Comparison of ENCODE assay signal across 28 cellular contexts in genomic region chr5:74992791-74993190, GRCh38.
"Had no signal": no experiment of that assay in that cellular context is flagged by ENCODE, and none has a peak within 500 bp of the region (broad histone marks: within the 10 kb centered on the region; RNA-seq: fewer than 3 reads in every experiment).

No MANE protein-coding gene starts in this region.

- DNase-seq: dermis blood vessel endothelial cell; effector memory CD8-positive, alpha-beta T cell; foreskin melanocyte; glutamatergic neuron; heart right ventricle; hippocampal formation; kidney glomerular epithelial cell; mesendoderm; midbrain; naive thymus-derived CD8-positive, alpha-beta T cell; nephron progenitor cell; nucleus accumbens; stimulated activated CD4-positive, alpha-beta T cell treated with anti-CD3 and anti-CD28 coated beads, Interleukin-2, amount 100 ng/mL, for 24 hours; stimulated activated CD4-positive, alpha-beta T cell treated with anti-CD3 and anti-CD28 coated beads, Interleukin-4, amount 100 ng/mL, for 24 hours; stimulated activated naive CD4-positive, alpha-beta T cell treated with Interleukin-2 at 50 U/mL for 16 hours; stomach; thyroid gland; trophoblast cell had no signal

- H3K36me3 ChIP-seq: esophagus muscularis mucosa, heart right ventricle, prostate gland, right atrium auricular region, stomach, thyroid gland, vagina had no signal

- FAIRE-seq: endometrium had no signal

- H3K27me3 ChIP-seq: esophagus muscularis mucosa, right atrium auricular region, stomach, thyroid gland, vagina had no signal

- H3K9me3 ChIP-seq: prostate gland, stomach, thyroid gland, vagina had no signal

- H3K4me1 Mint-ChIP-seq: nephron progenitor cell; stimulated activated effector memory CD8-positive, alpha-beta T cell treated with anti-CD3 and anti-CD28 coated beads, Interleukin-12 subunit alpha, Interleukin-12 subunit beta, amount 100 ng/mL, for 72 hours had no signal

- ATAC-seq: effector memory CD8-positive, alpha-beta T cell; heart right ventricle; left lobe of liver; naive thymus-derived CD8-positive, alpha-beta T cell; sciatic nerve; stimulated activated effector memory CD8-positive, alpha-beta T cell treated with anti-CD3 and anti-CD28 coated beads, Interleukin-12 subunit alpha, Interleukin-12 subunit beta, amount 100 ng/mL, for 72 hours had no signal

- H3K36me3 Mint-ChIP-seq: stimulated activated effector memory CD8-positive, alpha-beta T cell treated with anti-CD3 and anti-CD28 coated beads, Interleukin-12 subunit alpha, Interleukin-12 subunit beta, amount 100 ng/mL, for 72 hours had no signal

- H3K4me3 Mint-ChIP-seq: effector memory CD8-positive, alpha-beta T cell; naive thymus-derived CD8-positive, alpha-beta T cell; nephron progenitor cell; stimulated activated effector memory CD8-positive, alpha-beta T cell treated with anti-CD3 and anti-CD28 coated beads, Interleukin-12 subunit alpha, Interleukin-12 subunit beta, amount 100 ng/mL, for 72 hours had no signal

- H3K4me1 ChIP-seq: esophagus muscularis mucosa, heart right ventricle, prostate gland, right atrium auricular region, stomach, thyroid gland, vagina had no signal

- H3K27ac ChIP-seq: coronary artery, esophagus muscularis mucosa, heart right ventricle, prostate gland, right atrium auricular region, stomach, thyroid gland, vagina had no signal

- H3K4me3 ChIP-seq: coronary artery, esophagus muscularis mucosa, heart right ventricle, lung, prostate gland, right atrium auricular region, stomach, thyroid gland, vagina had no signal

- H3K27ac Mint-ChIP-seq: effector memory CD8-positive, alpha-beta T cell; naive thymus-derived CD8-positive, alpha-beta T cell; nephron progenitor cell; stimulated activated effector memory CD8-positive, alpha-beta T cell treated with anti-CD3 and anti-CD28 coated beads, Interleukin-12 subunit alpha, Interleukin-12 subunit beta, amount 100 ng/mL, for 72 hours had no signal
